7 cellular contexts compared by ENCODE assay signal in genomic region chr3:80006315-80006714, GRCh38.
"Had no signal": no experiment of that assay in that cellular context is flagged by ENCODE, and none has a peak within 500 bp of the region (broad histone marks: within the 10 kb centered on the region; RNA-seq: fewer than 3 reads in every experiment).

No MANE protein-coding gene starts in this region.

- FAIRE-seq: GM12878, GM12891, GM12892, GM18507, GM19239 had no signal

- DNase-seq: GDM1, GF-D8 had no signal

- ATAC-seq: GM12878 had no signal

- H3K4me3 ChIP-seq: GM12878 had no signal
